In the genomic region with DNA sequence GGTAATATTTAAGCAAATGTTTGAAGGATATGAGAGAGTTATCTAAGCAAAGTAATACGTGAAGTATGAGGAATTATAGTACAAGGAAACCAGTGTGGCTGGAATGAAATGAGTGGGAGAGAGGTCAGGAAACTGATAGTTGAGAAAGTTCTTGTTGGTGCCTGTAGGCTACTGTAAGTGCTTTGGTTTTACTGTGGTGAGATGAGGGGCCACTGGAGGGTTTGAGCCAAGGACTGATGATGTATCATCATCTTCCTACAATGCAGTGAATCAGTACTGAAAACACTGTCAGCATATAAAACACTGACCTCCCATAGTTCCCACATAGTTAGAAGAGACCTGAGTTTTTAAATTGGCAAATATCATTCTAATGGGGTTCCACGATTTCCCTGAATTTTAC, we compare ENCODE assay signal across 16 cellular contexts.
DNase-seq lines count a peak whose midpoint lies in the region; ATAC-seq and TF ChIP-seq lines count a peak whose summit lies in the region.
"Had no signal": no experiment of that assay in that cellular context is flagged by ENCODE, and none has a peak within 500 bp of the region (broad histone marks: within the 10 kb centered on the region; RNA-seq: fewer than 3 reads in every experiment).

No MANE protein-coding gene starts in this region.

- H3K36me3 Mint-ChIP-seq in chondrocyte (ENCODE audit: low read depth): peaks cover 2% of the 10 kb centered on the region

- H2BK120ac ChIP-seq in mesenchymal stem cell (ENCODE audit: low read depth, low read length): no peak overlapping the region

- H3K23ac ChIP-seq in mesenchymal stem cell (ENCODE audit: low read length in 2 of 2): no peak overlapping the region

- TF ChIP-seq CTCF in AG10803 (conservative IDR thresholded peaks at IDR 0.05; ENCODE audit: low read length): peak; percentile 8; the same call in 1 of the 2 replicates
- no peak for TF ChIP-seq CTCF in chondrocyte (IDR thresholded peaks at IDR 0.05)

- H3K9ac ChIP-seq in mesenchymal stem cell (ENCODE audit: low read length): peak overlapping the region; percentile 85

- no peak overlapping the region for H3K4me3 Mint-ChIP-seq in chondrocyte (ENCODE audit: unreplicated experiment)

- H3K14ac ChIP-seq in mesenchymal stem cell (ENCODE audit: low read length in 2 of 2): no peak overlapping the region

- H3K4me1 ChIP-seq in mesenchymal stem cell (ENCODE audit: control insufficient read depth, insufficient read depth, low read depth, low read length): no peaks in the 10 kb centered on the region
- H3K4me1 ChIP-seq: BE2C, pancreas, transverse colon had no signal

- no peak overlapping the region for H3K18ac ChIP-seq in mesenchymal stem cell (ENCODE audit: low read depth in 1 of 2, low read length in 2 of 2)

- peaks cover 16% of the 10 kb centered on the region for H3K9me3 Mint-ChIP-seq in chondrocyte (ENCODE audit: low read depth)

- H4K8ac ChIP-seq in mesenchymal stem cell (ENCODE audit: low read length): no peak overlapping the region

- H3K4ac ChIP-seq in mesenchymal stem cell (ENCODE audit: low read depth in 1 of 2, low read length in 2 of 2): no peak overlapping the region

- DNase-seq in AG10803 (ENCODE audit: low read depth) (peak; percentile 76), LHCN-M2 (ENCODE audit: low read depth) (peak; percentile 93), chondrocyte (ENCODE audit: low spot score) (no peak), mesenchymal stem cell (peak; percentile 57), SIG-M5 treated with dmso at 0.1 percent for 504 hours (lab: John Stamatoyannopoulos, UW; ENCODE audit: unreplicated experiment) (no peak), Right ventricle myocardium superior (no peak)
- DNase-seq in activated CD4-positive, CD25-positive, alpha-beta regulatory T cell (lab: John Stamatoyannopoulos, UW): no peak
- DNase-seq: activated naive CD4-positive, alpha-beta T cell; BE2C; DND-41; NCI-H187; NCI-H774; pancreas; SHP77; transverse colon had no signal

- H3K27ac Mint-ChIP-seq in chondrocyte (ENCODE audit: unreplicated experiment): peak overlapping the region; percentile 41

- H3K4me1 Mint-ChIP-seq in chondrocyte (ENCODE audit: low read depth): peaks cover 23% of the 10 kb centered on the region

- no peaks in the 10 kb centered on the region for H3K79me1 ChIP-seq in mesenchymal stem cell (replicated peaks; ENCODE audit: low read length, poor library complexity, severe bottlenecking)

- H3K4me2 ChIP-seq in mesenchymal stem cell (ENCODE audit: low read length, poor library complexity, severe bottlenecking): no peak overlapping the region

- H3K4me3 ChIP-seq in AG10803 (ENCODE audit: low read length) (no peak overlapping the region), mesenchymal stem cell (ENCODE audit: insufficient read depth in 1 of 2, low read depth in 1 of 2, low read length in 2 of 2) (no peak overlapping the region)
- H3K4me3 ChIP-seq: pancreas, transverse colon had no signal

- peak overlapping the region; percentile 13 for H3K27ac ChIP-seq in mesenchymal stem cell (ENCODE audit: low read length, poor library complexity, severe bottlenecking)
- H3K27ac ChIP-seq: pancreas, transverse colon had no signal

- H2AK5ac ChIP-seq in mesenchymal stem cell (ENCODE audit: low read length, severe bottlenecking): no peak overlapping the region

- H3K36me3 ChIP-seq in mesenchymal stem cell (ENCODE audit: control insufficient read depth in 1 of 2, insufficient read depth in 2 of 2, low read depth in 1 of 2, low read length in 2 of 2): no peaks in the 10 kb centered on the region
- H3K36me3 ChIP-seq: BE2C, pancreas, transverse colon had no signal

- no peak overlapping the region for H2AFZ ChIP-seq in mesenchymal stem cell (ENCODE audit: low read depth, low read length)

- no peak overlapping the region for H2BK5ac ChIP-seq in mesenchymal stem cell (ENCODE audit: low read depth, low read length, poor library complexity, severe bottlenecking)

- H3K27me3 Mint-ChIP-seq in chondrocyte (ENCODE audit: low read depth): no peaks in the 10 kb centered on the region

- no peak overlapping the region for H2BK12ac ChIP-seq in mesenchymal stem cell (ENCODE audit: low read length in 2 of 2)

- intact Hi-C loops in Right ventricle myocardium superior (cut with DNase I): no loop called here

- H3K9me3 ChIP-seq in mesenchymal stem cell (ENCODE audit: control insufficient read depth, low read length): peaks cover 4% of the 10 kb centered on the region
- H3K9me3 ChIP-seq: BE2C, pancreas, transverse colon had no signal

- 17% methylated on average over 1 of the region's 2 CpGs for WGBS in mesenchymal stem cell

- no peaks in the 10 kb centered on the region for H3K27me3 ChIP-seq in mesenchymal stem cell (ENCODE audit: control insufficient read depth in 1 of 2, insufficient read depth in 1 of 2, low read length in 2 of 2)
- H3K27me3 ChIP-seq: BE2C, pancreas, transverse colon had no signal

- ATAC-seq in HG03280 (IDR thresholded peaks at IDR 0.05; ENCODE audit: unreplicated experiment) (no peak), Right ventricle myocardium superior (ENCODE audit: poor library complexity) (no peak)
- ATAC-seq: pancreas had no signal

- H2BK15ac ChIP-seq in mesenchymal stem cell (ENCODE audit: low read depth, poor library complexity, severe bottlenecking): no peak overlapping the region

- H4K91ac ChIP-seq in mesenchymal stem cell (ENCODE audit: low read length): no peak overlapping the region

Comparison
In these comparisons a context has a peak if more than half of its experiments do, and no peak if none do; other contexts are left out.
1. DNase-seq: peak in AG10803 (single experiment), LHCN-M2 (single experiment) and mesenchymal stem cell (single experiment); none in chondrocyte (single experiment), SIG-M5 treated with dmso at 0.1 percent for 504 hours (single experiment), activated CD4-positive, CD25-positive, alpha-beta regulatory T cell (0 of 4) and Right ventricle myocardium superior (single experiment).